Comparison of ENCODE assay signal across 8 cellular contexts in genomic region chr17:39754161-39754957, GRCh38. TPM values are rescaled to one million over a fixed set of nuclear protein-coding genes. Genes with fewer than 3 reads are reported as not detected.
DNase-seq lines count a peak whose midpoint lies in the region; TF ChIP-seq lines count a peak whose summit lies in the region.

No MANE protein-coding gene starts in this region.

- H3K27ac ChIP-seq in neutrophil (peak overlapping the region; percentile 83), substantia nigra (ENCODE audit: low read depth, low read length, poor library complexity, severe bottlenecking) (peak overlapping the region; percentile 72)

- peaks cover 14 to 18% of the 10 kb centered on the region in 2 experiments for H3K4me1 ChIP-seq in neutrophil (ENCODE audit: control insufficient read depth in 1 of 2, insufficient read depth in 1 of 2, low read depth in 1 of 2, low read length in 1 of 2)

- TF ChIP-seq CTCF in neutrophil (IDR thresholded peaks at IDR 0.05), result peak; percentile 100

- peak overlapping the region; percentile 81 for H3K4me3 ChIP-seq in H7 (ENCODE audit: insufficient read depth, low read depth, low read length)
- peak overlapping the region; percentile 60 to 92 for H3K4me3 ChIP-seq in neutrophil (ENCODE audit: low read depth in 1 of 2, low read length in 1 of 2)

- H3K27me3 ChIP-seq in H7 (ENCODE audit: control insufficient read depth, insufficient read depth, low read length) (peaks cover 7% of the 10 kb centered on the region), neutrophil (peaks cover 80% of the 10 kb centered on the region)

- no peaks in the 10 kb centered on the region for H3K36me3 ChIP-seq in H7 (replicated peaks; ENCODE audit: control insufficient read depth, insufficient read depth, low read length)
- no peaks in the 10 kb centered on the region for H3K36me3 ChIP-seq in neutrophil

- no peaks in the 10 kb centered on the region for H3K9me3 ChIP-seq in neutrophil

- DNase-seq in GF-D8 (lab: John Stamatoyannopoulos, UW) (peak; percentile 86), H7 (peak; percentile 98), LoVo (ENCODE audit: low spot score) (peak; percentile 97), SIG-M5 (lab: John Stamatoyannopoulos, UW) (peak; percentile 75), foreskin melanocyte (peak; percentile 72), substantia nigra (lab: John Stamatoyannopoulos, UW) (peak; percentile 34 to 90 (median 74))
- peak; percentile 95 for DNase-seq in activated gamma-delta T cell treated with anti-CD3 and anti-CD28 coated beads, Interleukin-2, amount 50 U/mL, for 16 hours (ENCODE audit: low read depth)

RNA-seq across cellular contexts. Expression of gene GRB7, which starts 16.6 kb away (rescaled TPM):
- 34.3 and 61.6 TPM in 2 replicates for total RNA-seq in H7 (2014; rRNA removed; shearing (Covaris generic))

RNA-seq across cellular contexts. Expression of gene MIEN1, which starts 24.0 kb away (rescaled TPM):
- 47.7 and 56.1 TPM in 2 replicates for total RNA-seq in H7 (2014; rRNA removed; shearing (Covaris generic))

RNA-seq across cellular contexts. Expression of gene ERBB2, which starts 54.5 kb away (rescaled TPM):
- total RNA-seq in H7 (2014; rRNA removed; shearing (Covaris generic)), result 186 and 207 TPM in 2 replicates

Comparison
In these comparisons a context has a peak if more than half of its experiments do, and no peak if none do; other contexts are left out.
1. Peak in every context shown above with its lines: DNase-seq, H3K4me3 ChIP-seq and H3K27ac ChIP-seq.